14 cellular contexts compared by ENCODE assay signal in genomic region chr5:113183694-113184093, GRCh38.
DNase-seq lines count a peak whose midpoint lies in the region.
"Had no signal": no experiment of that assay in that cellular context is flagged by ENCODE, and none has a peak within 500 bp of the region (broad histone marks: within the 10 kb centered on the region; RNA-seq: fewer than 3 reads in every experiment).

No MANE protein-coding gene starts in this region.

- DNase-seq in DMS 273 (lab: John Stamatoyannopoulos, UW; ENCODE audit: unreplicated experiment) (peak; percentile 66), DMS 273 treated with DMSO at 0.1 percent for 48 hours (lab: John Stamatoyannopoulos, UW) (no peak), NCI-H1092 treated with DMSO at 0.1 percent for 48 hours (lab: John Stamatoyannopoulos, UW) (peak; percentile 77), NCI-H82 treated with DMSO at 0.1 percent for 48 hours (lab: John Stamatoyannopoulos, UW; ENCODE audit: unreplicated experiment) (peak; percentile 86), SK-N-DZ (ENCODE audit: low spot score) (no peak), activated T-cell treated with anti-CD3 and anti-CD28 coated beads for 4 hours (no peak), NCI-H1417 treated with DMSO at 0.1 percent for 48 hours (lab: John Stamatoyannopoulos, UW) (no peak)
- DNase-seq: AML-193; Caco-2; CD4-positive, alpha-beta T cell; DMS53; DND-41; EL; GM23248 had no signal

Comparison
In these comparisons a context has a peak if more than half of its experiments do, and no peak if none do; other contexts are left out.
1. DNase-seq: peak in DMS 273 (single experiment), NCI-H1092 treated with DMSO at 0.1 percent for 48 hours (single experiment) and NCI-H82 treated with DMSO at 0.1 percent for 48 hours (single experiment); none in DMS 273 treated with DMSO at 0.1 percent for 48 hours (single experiment), SK-N-DZ (single experiment), activated T-cell treated with anti-CD3 and anti-CD28 coated beads for 4 hours (single experiment) and NCI-H1417 treated with DMSO at 0.1 percent for 48 hours (single experiment).